30 cellular contexts compared by ENCODE assay signal in the genomic region with DNA sequence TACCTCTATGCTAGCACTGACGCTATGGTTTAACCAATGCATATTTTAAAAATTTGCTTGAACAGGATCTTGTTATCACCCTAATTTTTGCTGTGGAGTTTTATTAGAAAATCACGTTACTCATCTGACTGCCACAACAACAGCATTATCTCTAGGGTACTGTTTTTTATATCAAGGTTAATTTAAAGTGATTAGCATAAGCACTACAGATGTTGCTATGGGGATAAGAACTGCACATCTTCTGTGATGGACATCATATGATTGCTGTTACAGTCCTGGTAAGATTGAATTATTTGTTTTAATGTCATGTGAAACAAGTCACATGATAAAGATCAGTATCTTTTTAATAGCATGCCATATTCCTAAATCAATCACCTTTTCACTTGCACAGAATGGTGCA.
"Had no signal": no experiment of that assay in that cellular context is flagged by ENCODE, and none has a peak within 500 bp of the region (broad histone marks: within the 10 kb centered on the region; RNA-seq: fewer than 3 reads in every experiment).

No MANE protein-coding gene starts in this region.

- H3K9me3 ChIP-seq: ovary, psoas muscle, right lobe of liver, sigmoid colon, testis, tibial artery, transverse colon, upper lobe of right lung, uterus had no signal

- H3K4me3 Mint-ChIP-seq: naive thymus-derived CD8-positive, alpha-beta T cell; natural killer cell treated with Interleukin-12 subunit alpha and Interleukin-12 subunit beta and Interleukin-15 and Interleukin-18, amount 100 ng/mL, for 72 hours; nephron progenitor cell; neural progenitor cell; stimulated activated effector memory CD8-positive, alpha-beta T cell treated with anti-CD3 and anti-CD28 coated beads, Interleukin-12 subunit alpha, Interleukin-12 subunit beta, amount 100 ng/mL, for 72 hours; stimulated activated naive CD8-positive, alpha-beta T cell treated with anti-CD3 and anti-CD28 coated beads, Interleukin-15, amount 100 ng/mL, for 72 hours; type B pancreatic cell had no signal

- H3K4me2 ChIP-seq: neural progenitor cell had no signal

- H3K4me1 ChIP-seq: parathyroid adenoma, psoas muscle, right lobe of liver, sigmoid colon, suprapubic skin, testis, transverse colon, upper lobe of right lung, uterus had no signal

- H3K27me3 Mint-ChIP-seq: naive thymus-derived CD8-positive, alpha-beta T cell; natural killer cell treated with Interleukin-12 subunit alpha and Interleukin-12 subunit beta and Interleukin-15 and Interleukin-18, amount 100 ng/mL, for 72 hours; progenitor cell of endocrine pancreas; stimulated activated naive CD8-positive, alpha-beta T cell treated with anti-CD3 and anti-CD28 coated beads, Interleukin-15, amount 100 ng/mL, for 72 hours; type B pancreatic cell had no signal

- H3K9me3 Mint-ChIP-seq: nephron progenitor cell, neural progenitor cell, type B pancreatic cell had no signal

- H3K27ac Mint-ChIP-seq: naive thymus-derived CD8-positive, alpha-beta T cell; natural killer cell treated with Interleukin-12 subunit alpha and Interleukin-12 subunit beta and Interleukin-15 and Interleukin-18, amount 100 ng/mL, for 72 hours; nephron progenitor cell; neural progenitor cell; progenitor cell of endocrine pancreas; stimulated activated effector memory CD8-positive, alpha-beta T cell treated with anti-CD3 and anti-CD28 coated beads, Interleukin-12 subunit alpha, Interleukin-12 subunit beta, amount 100 ng/mL, for 72 hours; type B pancreatic cell had no signal

- H2AFZ ChIP-seq: neural progenitor cell, parathyroid adenoma had no signal

- H3K4me1 Mint-ChIP-seq: naive thymus-derived CD8-positive, alpha-beta T cell; nephron progenitor cell; neural progenitor cell; stimulated activated effector memory CD8-positive, alpha-beta T cell treated with anti-CD3 and anti-CD28 coated beads, Interleukin-12 subunit alpha, Interleukin-12 subunit beta, amount 100 ng/mL, for 72 hours; stimulated activated naive CD8-positive, alpha-beta T cell treated with anti-CD3 and anti-CD28 coated beads, Interleukin-15, amount 100 ng/mL, for 72 hours had no signal

- H3K79me2 ChIP-seq: parathyroid adenoma had no signal

- H3K27me3 ChIP-seq: neural progenitor cell, ovary, right lobe of liver, sigmoid colon, testis, tibial artery, transverse colon, upper lobe of right lung, uterus had no signal

- H3K36me3 ChIP-seq: neural progenitor cell, ovary, right lobe of liver, sigmoid colon, suprapubic skin, tibial artery, transverse colon, upper lobe of right lung, uterus had no signal

- H3K4me3 ChIP-seq: neural progenitor cell, ovary, psoas muscle, right lobe of liver, sigmoid colon, suprapubic skin, testis, tibial artery, transverse colon, upper lobe of right lung, uterus had no signal

- H3K36me3 Mint-ChIP-seq: naive thymus-derived CD8-positive, alpha-beta T cell; neural progenitor cell; stimulated activated effector memory CD8-positive, alpha-beta T cell treated with anti-CD3 and anti-CD28 coated beads, Interleukin-12 subunit alpha, Interleukin-12 subunit beta, amount 100 ng/mL, for 72 hours; type B pancreatic cell had no signal

- DNase-seq: naive thymus-derived CD8-positive, alpha-beta T cell; nephron progenitor cell; occipital lobe; ovary; posterior cingulate gyrus; psoas muscle; right cardiac atrium; right lobe of liver; sigmoid colon; small intestine; stimulated activated CD4-positive, alpha-beta T cell treated with anti-CD3 and anti-CD28 coated beads, Interleukin-15, amount 100 ng/mL, for 24 hours; stimulated activated CD4-positive, alpha-beta T cell treated with anti-CD3 and anti-CD28 coated beads, Interleukin-2, amount 100 ng/mL, for 24 hours; stimulated activated CD4-positive, alpha-beta T cell treated with anti-CD3 and anti-CD28 coated beads, Interleukin-2, amount 100 ng/mL, for 48 hours; stimulated activated CD4-positive, alpha-beta T cell treated with anti-CD3 and anti-CD28 coated beads, Interleukin-4, amount 100 ng/mL, for 24 hours; stimulated activated naive CD4-positive, alpha-beta T cell; stimulated activated naive CD8-positive, alpha-beta T cell treated with anti-CD3 and anti-CD28 coated beads, Interleukin-15, amount 100 ng/mL, for 72 hours; stimulated activated naive CD8-positive, alpha-beta T cell treated with anti-CD3 and anti-CD28 coated beads, Interleukin-15, Interleukin-2, amounts not matched to agents 100 U/mL and 50 U/mL, for 24 hours; substantia nigra; testis; tibial artery; transverse colon; upper lobe of right lung; uterus had no signal

- ATAC-seq: naive thymus-derived CD8-positive, alpha-beta T cell; natural killer cell treated with Interleukin-12 subunit alpha and Interleukin-12 subunit beta and Interleukin-15 and Interleukin-18, amount 100 ng/mL, for 72 hours; psoas muscle; right cardiac atrium; right lobe of liver; stimulated activated effector memory CD8-positive, alpha-beta T cell treated with anti-CD3 and anti-CD28 coated beads, Interleukin-12 subunit alpha, Interleukin-12 subunit beta, amount 100 ng/mL, for 72 hours; stimulated activated naive CD8-positive, alpha-beta T cell treated with anti-CD3 and anti-CD28 coated beads, Interleukin-15, amount 100 ng/mL, for 72 hours; stimulated activated naive CD8-positive, alpha-beta T cell treated with anti-CD3 and anti-CD28 coated beads, Interleukin-15, Interleukin-2, amounts not matched to agents 100 U/mL and 50 U/mL, for 24 hours; upper lobe of right lung had no signal

- H3K27ac ChIP-seq: neural progenitor cell, ovary, parathyroid adenoma, psoas muscle, right lobe of liver, sigmoid colon, suprapubic skin, testis, tibial artery, transverse colon, upper lobe of right lung, uterus had no signal

- H3K9ac ChIP-seq: neural progenitor cell, parathyroid adenoma had no signal
